ENCODE assay signal across 9 cellular contexts in the genomic region with DNA sequence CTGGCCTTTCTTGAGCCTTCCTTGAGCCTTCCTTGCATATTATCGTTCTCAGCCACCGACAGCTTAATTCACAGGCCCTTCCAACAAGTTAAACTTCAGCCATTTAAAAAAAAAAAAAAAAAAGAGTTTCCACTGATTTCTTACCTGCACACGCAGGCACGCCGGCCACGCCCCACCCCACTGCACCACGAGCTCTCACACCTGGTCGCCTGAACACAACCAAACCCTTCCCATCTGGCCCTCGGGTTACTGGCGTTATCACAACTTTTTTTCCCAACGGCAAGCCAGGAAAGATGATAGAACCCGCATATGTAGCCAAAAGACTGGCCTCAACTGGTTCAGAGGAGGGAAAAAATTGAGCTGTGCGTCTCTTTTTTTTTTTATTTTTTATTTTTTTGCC. TPM values are rescaled to one million over a fixed set of nuclear protein-coding genes. Genes with fewer than 3 reads are reported as not detected.
DNase-seq lines count a peak whose midpoint lies in the region; ATAC-seq and TF ChIP-seq lines count a peak whose summit lies in the region.
"Had no signal": no experiment of that assay in that cellular context is flagged by ENCODE, and none has a peak within 500 bp of the region (broad histone marks: within the 10 kb centered on the region; RNA-seq: fewer than 3 reads in every experiment).

No MANE protein-coding gene starts in this region.

- TF ChIP-seq CTCF in cardiac muscle cell (IDR thresholded peaks at IDR 0.05; ENCODE audit: low read depth, low read length), result no peak
- no peak for TF ChIP-seq CTCF in Peyer's patch (IDR thresholded peaks at IDR 0.05)
- TF ChIP-seq CTCF in hepatocyte (IDR thresholded peaks at IDR 0.05; ENCODE audit: poor library complexity), result no peak
- no peak for TF ChIP-seq CTCF in suprapubic skin (IDR thresholded peaks at IDR 0.05)

- ATAC-seq in Right ventricle myocardium inferior, result no peak
- ATAC-seq in activated CD4-positive, CD25-positive, alpha-beta regulatory T cell treated with anti-CD3 and anti-CD28 coated beads, Interleukin-2, amount 50 U/mL, for 24 hours, result no peak

- peak overlapping the region; percentile 77 for H3K27ac ChIP-seq in cardiac muscle cell
- H3K27ac ChIP-seq in Peyer's patch, result peak overlapping the region in 3 of 4 donors; percentile 60 to 74 (median 73)
- peak overlapping the region; percentile 82 for H3K27ac ChIP-seq in hepatocyte
- peak overlapping the region; percentile 70 for H3K27ac ChIP-seq in suprapubic skin
- H3K27ac ChIP-seq in CD8-positive, alpha-beta memory T cell (ENCODE audit: low read depth, low read length), result no peak overlapping the region

- intact Hi-C loops in Right ventricle myocardium inferior (cut with DNase I), result loop anchor here (5.0 kb wide), 1 partner anchor 48 kb away; no protein-coding TSS in a partner anchor

- 26% methylated on average over 13 of the region's 13 CpGs for WGBS in hepatocyte (ENCODE audit: low lambda C conversion rate, missing lambda C conversion rate)
- WGBS in suprapubic skin, result 33% methylated on average over 13 of the region's 13 CpGs

- POLR2A ChIA-PET in CD8-positive, alpha-beta memory T cell (lab: Charles Lee), result no interaction called here

- no peaks in the 10 kb centered on the region for H3K36me3 Mint-ChIP-seq in CD8-positive, alpha-beta memory T cell

- TF ChIP-seq EP300 in suprapubic skin (IDR thresholded peaks at IDR 0.05), result no peak

- peak overlapping the region in 1 of 8 donors; percentile 88 for H3K27ac Mint-ChIP-seq in CD8-positive, alpha-beta memory T cell

- peak overlapping the region; percentile 70 for H3K4me2 ChIP-seq in hepatocyte

- H3K4me1 ChIP-seq in cardiac muscle cell (ENCODE audit: low read depth), result peaks cover 58% of the 10 kb centered on the region
- H3K4me1 ChIP-seq in Peyer's patch, result peaks cover 0 to 45% (median 19%) of the 10 kb centered on the region in 4 donors
- H3K4me1 ChIP-seq in hepatocyte (ENCODE audit: insufficient read depth), result peaks cover 59% of the 10 kb centered on the region
- H3K4me1 ChIP-seq in suprapubic skin, result peaks cover 68% of the 10 kb centered on the region
- no peaks in the 10 kb centered on the region for H3K4me1 ChIP-seq in CD8-positive, alpha-beta memory T cell (ENCODE audit: insufficient read depth, low read length)

- H3K4me3 ChIP-seq in cardiac muscle cell (no peak overlapping the region), Peyer's patch (peak overlapping the region in 2 of 4 donors; percentile 29 to 34), hepatocyte (no peak overlapping the region), suprapubic skin (peak overlapping the region; percentile 29)
- no peak overlapping the region for H3K4me3 ChIP-seq in CD8-positive, alpha-beta memory T cell (ENCODE audit: low read length)

- H4K20me1 ChIP-seq in hepatocyte (ENCODE audit: insufficient read depth, poor library complexity, severe bottlenecking), result no peaks in the 10 kb centered on the region

- TF ChIP-seq POLR2A in Peyer's patch (IDR thresholded peaks at IDR 0.05) (no peak), suprapubic skin (IDR thresholded peaks at IDR 0.05) (no peak)

- H3K9me3 ChIP-seq in cardiac muscle cell (ENCODE audit: low read depth) (no peaks in the 10 kb centered on the region), Peyer's patch (no peaks in the 10 kb centered on the region), hepatocyte (ENCODE audit: low read depth) (no peaks in the 10 kb centered on the region), suprapubic skin (no peaks in the 10 kb centered on the region)
- H3K9me3 ChIP-seq in CD8-positive, alpha-beta memory T cell (ENCODE audit: low read length), result no peaks in the 10 kb centered on the region

- H3K4me3 Mint-ChIP-seq in CD8-positive, alpha-beta memory T cell, result no peak overlapping the region

- peaks cover 18 to 66% of the 10 kb centered on the region in 2 donors for H3K27me3 Mint-ChIP-seq in CD8-positive, alpha-beta memory T cell

- H3K27me3 ChIP-seq in cardiac muscle cell (no peaks in the 10 kb centered on the region), Peyer's patch (no peaks in the 10 kb centered on the region), hepatocyte (no peaks in the 10 kb centered on the region), suprapubic skin (peaks cover 15% of the 10 kb centered on the region)
- H3K27me3 ChIP-seq in CD8-positive, alpha-beta memory T cell (ENCODE audit: insufficient read depth, low read length, poor library complexity, severe bottlenecking), result no peaks in the 10 kb centered on the region

- peaks cover 0 to 4% (median 0%) of the 10 kb centered on the region in 5 donors for H3K9me3 Mint-ChIP-seq in CD8-positive, alpha-beta memory T cell

- DNase-seq in cardiac muscle cell (ENCODE audit: low read depth in 1 of 2, low spot score in 1 of 2) (no peak), Right ventricle myocardium inferior (ENCODE audit: missing footprints) (no peak), Peyer's patch (peak in 2 of 3 donors; percentile 69 to 74), hepatocyte (ENCODE audit: low spot score) (peak; percentile 61), suprapubic skin (ENCODE audit: low spot score in 2 of 2) (no peak), NCI-H2196 treated with DMSO at 0.1 percent for 48 hours (lab: John Stamatoyannopoulos, UW; ENCODE audit: unreplicated experiment) (no peak)
- no peak for DNase-seq in CD8-positive, alpha-beta memory T cell
- DNase-seq: activated gamma-delta T cell had no signal

- H3K36me3 ChIP-seq in cardiac muscle cell (no peaks in the 10 kb centered on the region), Peyer's patch (no peaks in the 10 kb centered on the region), hepatocyte (replicated peaks; ENCODE audit: insufficient read depth, low read depth) (no peaks in the 10 kb centered on the region), suprapubic skin (no peaks in the 10 kb centered on the region)
- H3K36me3 ChIP-seq in CD8-positive, alpha-beta memory T cell (ENCODE audit: insufficient read depth, low read length), result no peaks in the 10 kb centered on the region

- H3K79me2 ChIP-seq in hepatocyte, result peaks cover 81% of the 10 kb centered on the region

- no peak overlapping the region for H2AFZ ChIP-seq in hepatocyte

- CTCF ChIA-PET in CD8-positive, alpha-beta memory T cell (lab: Charles Lee), result no interaction called here

- no peaks in the 10 kb centered on the region for H3K9me2 ChIP-seq in hepatocyte (replicated peaks; ENCODE audit: insufficient read depth)

- no peaks in the 10 kb centered on the region for H3K4me1 Mint-ChIP-seq in CD8-positive, alpha-beta memory T cell

RNA-seq across cellular contexts. Expression of a gene that starts 23.2 kb away (rescaled TPM):
- total RNA-seq in cardiac muscle cell, result 15.7 and 17.1 TPM in 2 replicates
- 19.8 and 20.7 TPM in 2 replicates for polyA plus RNA-seq in cardiac muscle cell
- total RNA-seq in Right ventricle myocardium inferior, result 37.5 TPM
- total RNA-seq in Peyer's patch, result 10 to 100 TPM; 35.4 to 94.9 (median 68.8) TPM
- 11.6 and 14.4 TPM in 2 replicates for total RNA-seq in hepatocyte
- 18.4 and 22.6 TPM in 2 replicates for polyA plus RNA-seq in hepatocyte
- total RNA-seq in suprapubic skin, result 100 to 1,000 TPM in 2 of 4 donors, 10 to 100 TPM in 2; 67.1 to 222 (median 113) TPM
- total RNA-seq in CD8-positive, alpha-beta memory T cell, result under 1 TPM; 0.07 to 0.15 TPM
- not detected for polyA plus RNA-seq in CD8-positive, alpha-beta memory T cell

Comparison
In these comparisons a context has a peak if more than half of its experiments do, and no peak if none do; other contexts are left out.
1. DNase-seq: peak in Peyer's patch (2 of 3) and hepatocyte (single experiment); none in cardiac muscle cell (0 of 2), Right ventricle myocardium inferior (single experiment), suprapubic skin (0 of 2), CD8-positive, alpha-beta memory T cell (0 of 5) and NCI-H2196 treated with DMSO at 0.1 percent for 48 hours (single experiment).
2. RNA of a gene that starts 23.2 kb away (total RNA-seq): 67.1 to 222 TPM in suprapubic skin, 35.4 to 94.9 TPM in Peyer's patch, 37.5 TPM in Right ventricle myocardium inferior (single experiment), 15.7 to 17.1 TPM in cardiac muscle cell and 11.6 to 14.4 TPM in hepatocyte; 0.07 to 0.15 TPM in CD8-positive, alpha-beta memory T cell; every median in the first group is over 10 times any median in the second.